Comparison of ENCODE assay signal across 8 cellular contexts in the genomic region with DNA sequence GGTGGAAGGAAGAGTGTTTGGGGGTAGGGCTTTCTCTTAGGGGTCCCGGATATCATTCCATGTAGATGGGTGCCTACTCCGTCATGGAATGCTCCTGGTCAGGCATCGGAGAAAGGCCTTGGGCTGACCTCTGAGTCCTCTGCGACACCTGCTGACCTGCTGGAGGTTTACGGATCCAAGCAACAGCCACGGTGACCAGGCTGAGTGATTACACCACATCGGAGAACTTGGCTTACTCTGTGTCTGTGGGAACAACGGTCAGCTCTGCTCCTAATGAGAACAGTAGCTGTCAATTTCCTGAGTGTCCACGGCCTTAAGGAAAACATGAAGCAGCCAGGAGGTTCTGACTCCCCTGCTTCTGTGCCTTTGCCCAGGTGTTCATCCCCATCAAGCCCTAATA.
"Had no signal": no experiment of that assay in that cellular context is flagged by ENCODE, and none has a peak within 500 bp of the region (broad histone marks: within the 10 kb centered on the region; RNA-seq: fewer than 3 reads in every experiment).

No MANE protein-coding gene starts in this region.

- H3K4me3 ChIP-seq: GM23248, K562 had no signal

- H3K9ac ChIP-seq: GM23248 had no signal

- ATAC-seq: K562 had no signal

- FAIRE-seq: H54, K562 had no signal

- H2AFZ ChIP-seq: GM23248 had no signal

- H3K27ac ChIP-seq: GM23248, HL-60 had no signal

- DNase-seq: GM23248, GOT3, H9, HCEC 1CT, KG1 had no signal
